Comparison of ENCODE assay signal across 8 cellular contexts in the genomic region with DNA sequence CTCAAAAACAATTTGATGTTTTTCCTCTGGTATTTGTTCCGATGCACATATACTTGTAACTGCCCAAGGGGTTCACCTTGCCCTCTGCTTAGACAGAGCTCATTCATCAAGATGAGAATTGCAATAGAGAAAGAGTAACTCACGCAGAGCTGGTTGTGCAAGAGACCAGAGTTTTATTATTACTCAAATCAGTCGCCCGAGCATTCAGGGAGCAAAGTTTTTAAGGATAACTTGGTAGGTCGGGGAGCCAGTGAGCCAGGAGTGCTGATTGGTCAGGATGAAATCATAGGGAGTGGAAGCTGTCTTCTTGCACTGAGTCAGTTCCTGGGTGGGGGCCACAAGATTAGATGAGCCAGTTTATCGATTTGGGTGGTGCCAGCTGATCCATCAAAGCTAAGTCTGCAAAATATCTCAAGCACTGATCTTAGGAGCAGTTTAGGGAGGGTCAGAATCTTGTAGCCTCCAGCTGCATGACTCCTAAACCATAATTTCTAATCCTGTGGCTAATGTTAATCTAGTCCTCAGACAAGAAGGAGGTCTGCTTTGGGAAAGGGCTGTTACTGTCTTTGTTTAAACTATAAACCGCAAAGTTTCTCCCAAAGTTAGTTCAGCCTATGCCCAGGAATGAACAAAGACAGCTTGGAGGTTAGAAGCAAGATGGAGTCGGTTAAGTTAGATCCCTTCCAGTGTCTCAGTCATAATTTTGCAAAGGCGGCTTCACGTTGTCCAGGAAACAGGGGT.
DNase-seq lines count a peak whose midpoint lies in the region; ATAC-seq, FAIRE-seq and TF ChIP-seq lines count a peak whose summit lies in the region.
"Not testable (repeated sequence)": the region's sequence is repeated elsewhere in the genome, so short reads cannot be mapped to it uniquely, and the experiment has no call there.

No MANE protein-coding gene starts in this region.

- H4K20me1 ChIP-seq in HepG2 (ENCODE audit: insufficient read depth, low read length): not testable (repeated sequence)

- BruUV-seq in HepG2 (replicated peaks; lab: Mats Ljungman, UMichigan): not testable (repeated sequence)

- H3K36me3 ChIP-seq in MG63; HepG2 (replicated peaks in 1 of 2; ENCODE audit: control insufficient read depth in 1 of 2, insufficient read depth in 2 of 2, low read length in 2 of 2); small intestine (ENCODE audit: control insufficient read depth in 2 of 2, insufficient read depth in 2 of 2, low read length in 2 of 2): not testable (repeated sequence)

- not testable (repeated sequence) for ATAC-seq in HepG2

- not testable (repeated sequence) for TF ChIP-seq RAD21 in HepG2 (CRISPR knock-in tag; IDR thresholded peaks at IDR 0.05)

- POLR2A ChIA-PET in AG04450 (lab: Yijun Ruan, JAX): interaction anchor here (0.6 to 3.8 kb wide), 12 partner anchors 13 to 225 kb away, joined by 3 to 13 read pairs (median 5); a partner anchor contains a TSS
- POLR2A ChIA-PET in RWPE1 (lab: Yijun Ruan, JAX; ENCODE audit: low non-redundant PET); HepG2 (lab: Yijun Ruan, JAX): not testable (repeated sequence)

- H3K79me2 ChIP-seq in HepG2 (ENCODE audit: insufficient read depth, low read length): not testable (repeated sequence)

- in situ Hi-C loops in astrocyte of the spinal cord (cut with HindIII; ENCODE audit: low sequenced_read_pairs); HepG2 (cut with HindIII; ENCODE audit: extremely low pct_ligation_motif_present, low pct_unique_long_range_greater_than_20kb): not testable (repeated sequence)

- not testable (repeated sequence) for TF ChIP-seq EP300 in HepG2 (IDR thresholded peaks at IDR 0.05; ENCODE audit: low read depth in 2 of 2, low read length in 2 of 2); HepG2 (CRISPR knock-in tag; IDR thresholded peaks at IDR 0.05; ENCODE audit: borderline replicate concordance)

- TF ChIP-seq POLR2A in HepG2 (IDR thresholded peaks at IDR 0.05; ENCODE audit: insufficient read depth in 1 of 2, low read depth in 2 of 2, low read length in 2 of 2): not testable (repeated sequence)

- CTCF ChIA-PET in AG04450 (lab: Charles Lee) (interaction anchor here (2.0 kb wide), 1 partner anchor 68 kb away, joined by 16 read pairs; no protein-coding TSS in a partner anchor), RWPE1 (lab: Yijun Ruan, JAX) (interaction anchor here (0.5 to 0.6 kb wide), 2 partner anchors 74 to 297 kb away, joined by 3 to 4 read pairs; no protein-coding TSS in a partner anchor)
- CTCF ChIA-PET in HepG2 (lab: Yijun Ruan, JAX; ENCODE audit: low intra/inter-chr PET ratio, low total read pairs): not testable (repeated sequence)

- intact Hi-C loops in HepG2 (cut with micrococcal nuclease; ENCODE audit: unreplicated experiment): not testable (repeated sequence)

- H3K9ac ChIP-seq in HepG2 (ENCODE audit: insufficient read depth, low read depth, low read length): not testable (repeated sequence)

- not testable (repeated sequence) for TF ChIP-seq CTCF in AG04450 (IDR thresholded peaks at IDR 0.05; ENCODE audit: low read depth, low read length); RWPE1 (conservative IDR thresholded peaks at IDR 0.05; ENCODE audit: low read depth); astrocyte of the spinal cord (IDR thresholded peaks at IDR 0.05; ENCODE audit: low read depth, low read length); fibroblast of mammary gland (conservative IDR thresholded peaks at IDR 0.05; ENCODE audit: control insufficient read depth, insufficient read depth, low read depth, low read length); HepG2 (CRISPR knock-in tag; IDR thresholded peaks at IDR 0.05)

- not testable (repeated sequence) for H3K4me1 ChIP-seq in HepG2 (ENCODE audit: insufficient read depth, low read length); small intestine (ENCODE audit: control insufficient read depth in 2 of 2, insufficient read depth in 1 of 2, low read depth in 1 of 2, low read length in 1 of 2)

- H3K9me3 ChIP-seq in AG04450 (ENCODE audit: control insufficient read depth, insufficient read depth, low read length); MG63; HepG2 (ENCODE audit: low read length); small intestine (ENCODE audit: control insufficient read depth, low read depth): not testable (repeated sequence)

- DNase-seq in AG04450 (ENCODE audit: low read depth, low spot score): peak; percentile 65
- peak; percentile 90 for DNase-seq in GM04504 (ENCODE audit: low read depth)
- peak; percentile 99 for DNase-seq in MG63
- not testable (repeated sequence) for DNase-seq in RWPE1 (ENCODE audit: low spot score); HepG2 (ENCODE audit: low spot score)
- DNase-seq in astrocyte of the spinal cord (ENCODE audit: low read depth, low spot score): peak; percentile 69
- DNase-seq in fibroblast of mammary gland (ENCODE audit: low read depth): peak; percentile 96
- peak; percentile 86 for DNase-seq in small intestine

- not testable (repeated sequence) for H2AFZ ChIP-seq in HepG2 (ENCODE audit: low read length)

- H3K4me3 ChIP-seq in AG04450 (ENCODE audit: low read depth, low read length); MG63; astrocyte of the spinal cord (ENCODE audit: low read depth, low read length); fibroblast of mammary gland (ENCODE audit: control insufficient read depth, low read depth, low read length); HepG2 (replicated peaks in 1 of 3; ENCODE audit: insufficient read depth in 1 of 3, low read depth in 2 of 3, low read length in 3 of 3); small intestine (ENCODE audit: low read depth in 1 of 2, low read length in 2 of 2): not testable (repeated sequence)

- FAIRE-seq in HepG2 (lab: Jason Lieb, UNC); small intestine (lab: Jason Lieb, UNC): not testable (repeated sequence)

- WGBS in HepG2 (ENCODE audit: low lambda C conversion rate): 60% methylated on average over 9 of the region's 10 CpGs
- WGBS in small intestine, 3 donors: 54 to 67% (median 62%) methylated on average over 10 of the region's 10 CpGs

- not testable (repeated sequence) for H3K27me3 ChIP-seq in AG04450 (ENCODE audit: control insufficient read depth, insufficient read depth, low read length); MG63; HepG2 (ENCODE audit: control insufficient read depth in 1 of 2, insufficient read depth in 2 of 2, low read length in 2 of 2); small intestine (ENCODE audit: control insufficient read depth in 2 of 2, insufficient read depth in 2 of 2, low read length in 2 of 2)

- not testable (repeated sequence) for H3K4me2 ChIP-seq in HepG2 (ENCODE audit: low read depth, low read length)

- H3K27ac ChIP-seq in AG04450 (ENCODE audit: low read depth, low read length): peak overlapping the region; percentile 85
- peak overlapping the region; percentile 59 for H3K27ac ChIP-seq in RWPE1
- H3K27ac ChIP-seq in HepG2 (ENCODE audit: extremely low read length, insufficient read depth, low read length); small intestine (ENCODE audit: low read depth in 1 of 2, low read length in 1 of 2): not testable (repeated sequence)

TF ChIP-seq in HepG2, 621 proteins besides CTCF, POLR2A, EP300 and RAD21:
- TF ChIP-seq CEBPB (IDR thresholded peaks at IDR 0.05; ENCODE audit: borderline replicate concordance, low read depth, low read length): 0 out of 2 replicates have a peak, but pooled peaks have one; percentile 25
